2 cellular contexts compared by ENCODE assay signal in the genomic region with DNA sequence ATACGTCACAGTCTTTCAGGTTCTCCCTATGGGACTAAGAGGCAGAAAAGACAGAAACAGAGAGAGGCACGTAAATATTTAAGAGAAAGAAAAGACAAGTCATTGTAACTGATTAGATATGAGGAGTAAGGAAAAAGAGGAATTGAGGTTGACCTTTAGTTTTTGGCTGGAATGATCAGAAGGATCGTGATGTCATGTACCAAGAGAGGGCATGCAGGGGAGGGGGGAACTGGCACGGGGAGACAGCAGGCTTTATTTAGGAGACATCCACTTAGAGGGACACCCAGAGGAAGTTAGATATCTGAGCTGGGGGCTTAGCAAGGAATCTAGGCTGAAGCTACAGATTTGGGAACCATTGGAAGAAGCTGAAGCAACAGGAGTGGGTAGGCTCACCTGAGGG.
TF ChIP-seq lines count a peak whose summit lies in the region.

No MANE protein-coding gene starts in this region.

TF ChIP-seq in GM23338, 12 proteins besides CTCF, POLR2A, EP300 and RAD21:
- TF ChIP-seq EZH2 (IDR thresholded peaks at IDR 0.05; ENCODE audit: low read depth, unreplicated experiment) = no peak
- TF ChIP-seq, protein P1, sequence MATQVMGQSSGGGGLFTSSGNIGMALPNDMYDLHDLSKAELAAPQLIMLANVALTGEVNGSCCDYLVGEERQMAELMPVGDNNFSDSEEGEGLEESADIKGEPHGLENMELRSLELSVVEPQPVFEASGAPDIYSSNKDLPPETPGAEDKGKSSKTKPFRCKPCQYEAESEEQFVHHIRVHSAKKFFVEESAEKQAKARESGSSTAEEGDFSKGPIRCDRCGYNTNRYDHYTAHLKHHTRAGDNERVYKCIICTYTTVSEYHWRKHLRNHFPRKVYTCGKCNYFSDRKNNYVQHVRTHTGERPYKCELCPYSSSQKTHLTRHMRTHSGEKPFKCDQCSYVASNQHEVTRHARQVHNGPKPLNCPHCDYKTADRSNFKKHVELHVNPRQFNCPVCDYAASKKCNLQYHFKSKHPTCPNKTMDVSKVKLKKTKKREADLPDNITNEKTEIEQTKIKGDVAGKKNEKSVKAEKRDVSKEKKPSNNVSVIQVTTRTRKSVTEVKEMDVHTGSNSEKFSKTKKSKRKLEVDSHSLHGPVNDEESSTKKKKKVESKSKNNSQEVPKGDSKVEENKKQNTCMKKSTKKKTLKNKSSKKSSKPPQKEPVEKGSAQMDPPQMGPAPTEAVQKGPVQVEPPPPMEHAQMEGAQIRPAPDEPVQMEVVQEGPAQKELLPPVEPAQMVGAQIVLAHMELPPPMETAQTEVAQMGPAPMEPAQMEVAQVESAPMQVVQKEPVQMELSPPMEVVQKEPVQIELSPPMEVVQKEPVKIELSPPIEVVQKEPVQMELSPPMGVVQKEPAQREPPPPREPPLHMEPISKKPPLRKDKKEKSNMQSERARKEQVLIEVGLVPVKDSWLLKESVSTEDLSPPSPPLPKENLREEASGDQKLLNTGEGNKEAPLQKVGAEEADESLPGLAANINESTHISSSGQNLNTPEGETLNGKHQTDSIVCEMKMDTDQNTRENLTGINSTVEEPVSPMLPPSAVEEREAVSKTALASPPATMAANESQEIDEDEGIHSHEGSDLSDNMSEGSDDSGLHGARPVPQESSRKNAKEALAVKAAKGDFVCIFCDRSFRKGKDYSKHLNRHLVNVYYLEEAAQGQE (IDR thresholded peaks at IDR 0.05; ENCODE audit: unreplicated experiment) = no peak

TF ChIP-seq in H1, 55 proteins besides CTCF, POLR2A, EP300 and RAD21:
- no peak for TF ChIP-seq MAFK (IDR thresholded peaks at IDR 0.05; ENCODE audit: low read depth, low read length)
- no peak for TF ChIP-seq SP1 (IDR thresholded peaks at IDR 0.05; ENCODE audit: low read depth, low read length)
- TF ChIP-seq, protein P2, sequence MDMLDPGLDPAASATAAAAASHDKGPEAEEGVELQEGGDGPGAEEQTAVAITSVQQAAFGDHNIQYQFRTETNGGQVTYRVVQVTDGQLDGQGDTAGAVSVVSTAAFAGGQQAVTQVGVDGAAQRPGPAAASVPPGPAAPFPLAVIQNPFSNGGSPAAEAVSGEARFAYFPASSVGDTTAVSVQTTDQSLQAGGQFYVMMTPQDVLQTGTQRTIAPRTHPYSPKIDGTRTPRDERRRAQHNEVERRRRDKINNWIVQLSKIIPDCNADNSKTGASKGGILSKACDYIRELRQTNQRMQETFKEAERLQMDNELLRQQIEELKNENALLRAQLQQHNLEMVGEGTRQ (IDR thresholded peaks at IDR 0.05; ENCODE audit: low read length) = no peak
- TF ChIP-seq GABPA (IDR thresholded peaks at IDR 0.05; ENCODE audit: borderline replicate concordance, insufficient read depth, low read length) = no peak
- TF ChIP-seq CREB1 (IDR thresholded peaks at IDR 0.05) = no peak
- no peak for TF ChIP-seq RFX5 (IDR thresholded peaks at IDR 0.05; ENCODE audit: borderline replicate concordance, low read depth, low read length)
- TF ChIP-seq EGR1 (IDR thresholded peaks at IDR 0.05; ENCODE audit: borderline replicate concordance, low read depth, low read length) = no peak
- TF ChIP-seq CHD2 (IDR thresholded peaks at IDR 0.05; ENCODE audit: low read length) = no peak
- TF ChIP-seq GTF2F1 (IDR thresholded peaks at IDR 0.05; ENCODE audit: borderline replicate concordance, low read depth, low read length) = no peak
- TF ChIP-seq BACH1 (IDR thresholded peaks at IDR 0.05; ENCODE audit: low read length) = no peak
- TF ChIP-seq EZH2 (IDR thresholded peaks at IDR 0.05; ENCODE audit: low read depth, low read length, severe bottlenecking) = no peak
- no peak for TF ChIP-seq CHD1 (IDR thresholded peaks at IDR 0.05; ENCODE audit: low read depth, low read length)
- no peak for TF ChIP-seq BCL11A (IDR thresholded peaks at IDR 0.05; ENCODE audit: low read depth in 2 of 2, low read length in 2 of 2)
- TF ChIP-seq FOSL1 (IDR thresholded peaks at IDR 0.05; ENCODE audit: insufficient read depth, low read depth, low read length) = no peak
- TF ChIP-seq SAP30 (IDR thresholded peaks at IDR 0.05; ENCODE audit: insufficient read depth, insufficient replicate concordance, low read length) = no peak
- TF ChIP-seq E2F6 (IDR thresholded peaks at IDR 0.05) = no peak
- TF ChIP-seq, protein P3, sequence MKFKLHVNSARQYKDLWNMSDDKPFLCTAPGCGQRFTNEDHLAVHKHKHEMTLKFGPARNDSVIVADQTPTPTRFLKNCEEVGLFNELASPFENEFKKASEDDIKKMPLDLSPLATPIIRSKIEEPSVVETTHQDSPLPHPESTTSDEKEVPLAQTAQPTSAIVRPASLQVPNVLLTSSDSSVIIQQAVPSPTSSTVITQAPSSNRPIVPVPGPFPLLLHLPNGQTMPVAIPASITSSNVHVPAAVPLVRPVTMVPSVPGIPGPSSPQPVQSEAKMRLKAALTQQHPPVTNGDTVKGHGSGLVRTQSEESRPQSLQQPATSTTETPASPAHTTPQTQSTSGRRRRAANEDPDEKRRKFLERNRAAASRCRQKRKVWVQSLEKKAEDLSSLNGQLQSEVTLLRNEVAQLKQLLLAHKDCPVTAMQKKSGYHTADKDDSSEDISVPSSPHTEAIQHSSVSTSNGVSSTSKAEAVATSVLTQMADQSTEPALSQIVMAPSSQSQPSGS (IDR thresholded peaks at IDR 0.05; ENCODE audit: low read length) = no peak
TF ChIP-seq in H1: peak in this region for 0.
